ENCODE assay signal across 8 cellular contexts in genomic region chr3:53045107-53045783, GRCh38. TPM values are rescaled to one million over a fixed set of nuclear protein-coding genes. Genes with fewer than 3 reads are reported as not detected.
DNase-seq lines count a peak whose midpoint lies in the region; TF ChIP-seq lines count a peak whose summit lies in the region.

No MANE protein-coding gene starts in this region.

- peak overlapping the region; percentile 80 for H3K9ac ChIP-seq in mucosa of stomach (ENCODE audit: low read length)

- peak overlapping the region; percentile 76 for H3K4me3 ChIP-seq in epithelial cell of proximal tubule (ENCODE audit: low read depth, low read length)
- H3K4me3 ChIP-seq in mucosa of stomach (ENCODE audit: low read length), result peak overlapping the region; percentile 21

- peak; percentile 66 for DNase-seq in DMS53 (lab: John Stamatoyannopoulos, UW)
- DNase-seq in DMS53 treated with DMSO at 0.1 percent for 48 hours (lab: John Stamatoyannopoulos, UW; ENCODE audit: unreplicated experiment), result no peak
- peak; percentile 80 for DNase-seq in HEK293T (ENCODE audit: extremely low spot score)
- peak; percentile 11 for DNase-seq in NCI-H226
- peak; percentile 16 for DNase-seq in activated T-cell treated with anti-CD3 and anti-CD28 coated beads for 4 hours
- no peak for DNase-seq in epithelial cell of proximal tubule (ENCODE audit: low read depth)
- DNase-seq in stimulated activated naive CD4-positive, alpha-beta T cell treated with Interleukin-2 at 50 U/mL for 16 hours (lab: John Stamatoyannopoulos, UW), result peak; percentile 47

- TF ChIP-seq CTCF in epithelial cell of proximal tubule (conservative IDR thresholded peaks at IDR 0.05; ENCODE audit: low read depth, low read length), result no peak

- CTCF ChIA-PET in HEK293T (lab: Yijun Ruan, JAX), result no interaction called here

- peaks cover 3% of the 10 kb centered on the region for H3K27me3 ChIP-seq in mucosa of stomach (ENCODE audit: control insufficient read depth, insufficient read depth, low read length)

- POLR2A ChIA-PET in HEK293T (lab: Yijun Ruan, JAX), result interaction anchor here (0.8 to 2.9 kb wide), 8 partner anchors 9 to 175 kb away, joined by 3 to 12 read pairs (median 4); no protein-coding TSS in a partner anchor

- no peaks in the 10 kb centered on the region for H3K36me3 ChIP-seq in mucosa of stomach (ENCODE audit: control insufficient read depth, insufficient read depth, low read length)

- H3K9me3 ChIP-seq in mucosa of stomach (ENCODE audit: control insufficient read depth, low read length), result no peaks in the 10 kb centered on the region

- H3K4me1 ChIP-seq in mucosa of stomach (ENCODE audit: control insufficient read depth, insufficient read depth, low read length), result no peaks in the 10 kb centered on the region

TF ChIP-seq in HEK293T, 16 proteins besides CTCF, POLR2A, EP300 and RAD21:
- TF ChIP-seq BHLHE40 (IDR thresholded peaks at IDR 0.05; ENCODE audit: borderline replicate concordance) (no peak), FOXM1 (IDR thresholded peaks at IDR 0.05; ENCODE audit: borderline replicate concordance) (peak; percentile 40; the same call in 1 of the 2 replicates), LEF1 (IDR thresholded peaks at IDR 0.05; ENCODE audit: borderline replicate concordance) (0 out of 2 replicates have a peak, but pooled peaks have one; percentile 30)

RNA-seq across cellular contexts. Expression of gene SFMBT1, which starts 0.6 kb away (rescaled TPM):
- 1.8 and 8.3 TPM in 2 replicates for total RNA-seq in epithelial cell of proximal tubule

Comparison
In these comparisons a context has a peak if more than half of its experiments do, and no peak if none do; other contexts are left out.
1. DNase-seq: peak in DMS53 (single experiment), HEK293T (single experiment), NCI-H226 (single experiment), activated T-cell treated with anti-CD3 and anti-CD28 coated beads for 4 hours (single experiment) and stimulated activated naive CD4-positive, alpha-beta T cell treated with Interleukin-2 at 50 U/mL for 16 hours (single experiment); none in DMS53 treated with DMSO at 0.1 percent for 48 hours (single experiment) and epithelial cell of proximal tubule (single experiment).